Comparison of ENCODE assay signal across 24 cellular contexts in genomic region chr6:161108886-161109285, GRCh38.
DNase-seq lines count a peak whose midpoint lies in the region; ATAC-seq, FAIRE-seq and TF ChIP-seq lines count a peak whose summit lies in the region.
"Had no signal": no experiment of that assay in that cellular context is flagged by ENCODE, and none has a peak within 500 bp of the region (broad histone marks: within the 10 kb centered on the region; RNA-seq: fewer than 3 reads in every experiment).

No MANE protein-coding gene starts in this region.

- H3K27ac ChIP-seq in GM23338 (ENCODE audit: low read depth) (no peak overlapping the region), coronary artery (no peak overlapping the region)
- H3K27ac ChIP-seq: HL-60, Peyer's patch had no signal

- no peak for ATAC-seq in GM23338
- ATAC-seq in memory B cell (ENCODE audit: low read depth) = no peak

- H3K36me3 Mint-ChIP-seq in GM23338 (ENCODE audit: low read depth) = peaks cover 82% of the 10 kb centered on the region
- peaks cover 63% of the 10 kb centered on the region for H3K36me3 Mint-ChIP-seq in memory B cell

- H3K4me3 ChIP-seq in GM23338 (no peak overlapping the region), coronary artery (no peak overlapping the region)
- H3K4me3 ChIP-seq: Peyer's patch had no signal

- TF ChIP-seq CTCF in GM23338 (conservative IDR thresholded peaks at IDR 0.05; ENCODE audit: low read depth in 2 of 2) (no peak), coronary artery (IDR thresholded peaks at IDR 0.05) (no peak)

- no peaks in the 10 kb centered on the region for H3K79me2 ChIP-seq in GM23338 (replicated peaks; ENCODE audit: insufficient read depth)

- H3K4me2 ChIP-seq in GM23338 = no peak overlapping the region

- H4K20me1 ChIP-seq in GM23338 (replicated peaks; ENCODE audit: insufficient read depth) = no peaks in the 10 kb centered on the region; the same call in 1 of the 2 replicates

- H3K27me3 Mint-ChIP-seq in GM23338 (ENCODE audit: insufficient read depth, low read depth, poor library complexity) (peaks cover 4% of the 10 kb centered on the region), memory B cell (no peaks in the 10 kb centered on the region)

- H3K9me3 Mint-ChIP-seq in GM23338 = no peaks in the 10 kb centered on the region
- no peaks in the 10 kb centered on the region for H3K9me3 Mint-ChIP-seq in memory B cell
- H3K9me3 Mint-ChIP-seq: CD8-positive, alpha-beta memory T cell; H9; HFFc6; T-helper 1 cell treated with Interleukin-12 subunit alpha and Interleukin-12 subunit beta and Interleukin-4 antibody, amounts not matched to agents 30 μg/mL and 1 μg/mL, for 36 hours had no signal

- no peaks in the 10 kb centered on the region for H3F3A ChIP-seq in GM23338 (replicated peaks; ENCODE audit: low read depth)

- H3K4me1 Mint-ChIP-seq in GM23338 (no peaks in the 10 kb centered on the region), memory B cell (no peaks in the 10 kb centered on the region)
- H3K4me1 Mint-ChIP-seq: H9 had no signal

- H3K4me3 Mint-ChIP-seq in GM23338 (no peak overlapping the region), memory B cell (no peak overlapping the region)
- H3K4me3 Mint-ChIP-seq: CD8-positive, alpha-beta memory T cell; H9; HFFc6; T-helper 1 cell treated with Interleukin-12 subunit alpha and Interleukin-12 subunit beta and Interleukin-4 antibody, amounts not matched to agents 30 μg/mL and 1 μg/mL, for 36 hours had no signal

- DNase-seq in GM23338 (ENCODE audit: low spot score) (no peak), MV-4-11 (lab: John Stamatoyannopoulos, UW) (peak; percentile 96), SIG-M5 treated with dmso at 0.1 percent for 504 hours (lab: John Stamatoyannopoulos, UW; ENCODE audit: unreplicated experiment) (peak; percentile 89), memory B cell (ENCODE audit: low spot score in 2 of 2) (no peak), coronary artery (ENCODE audit: low spot score) (no peak), RCC 7860 (ENCODE audit: low spot score) (no peak), GM19238 (ENCODE audit: insufficient read length, low spot score) (no peak)
- no peak for DNase-seq in activated CD4-positive, alpha-beta T cell treated with anti-CD3 and anti-CD28 coated beads, Interleukin-2, amount 50 U/mL, for 1 hour
- DNase-seq: CD8-positive, alpha-beta memory T cell; H9; HFFc6; KBM-7; MM.1S; NCI-H1105 treated with DMSO at 0.1 percent for 48 hours; NCI-H1694; NCI-H2081; NCI-H446; NCI-H526 treated with DMSO at 0.1 percent for 48 hours; Peyer's patch had no signal

- no peak overlapping the region for H2AFZ ChIP-seq in GM23338

- H3K27me3 ChIP-seq in GM23338 (ENCODE audit: insufficient read depth) = no peaks in the 10 kb centered on the region
- H3K27me3 ChIP-seq: Peyer's patch had no signal

- FAIRE-seq in RCC 7860 (lab: Jason Lieb, UNC) = no peak
- FAIRE-seq: G401.6, GM12892, GM18507 had no signal

- H3K36me3 ChIP-seq in GM23338 (ENCODE audit: insufficient read depth) = peaks cover 37% of the 10 kb centered on the region

- H3K9me2 ChIP-seq in GM23338 (ENCODE audit: insufficient read depth) = no peaks in the 10 kb centered on the region

- H3K27ac Mint-ChIP-seq in GM23338 = peak overlapping the region; percentile 19; the same call in 1 of the 2 replicates
- peak overlapping the region; percentile 28 for H3K27ac Mint-ChIP-seq in memory B cell
- H3K27ac Mint-ChIP-seq: H9; HFFc6; T-helper 1 cell treated with Interleukin-12 subunit alpha and Interleukin-12 subunit beta and Interleukin-4 antibody, amounts not matched to agents 30 μg/mL and 1 μg/mL, for 36 hours had no signal

- H3K4me1 ChIP-seq in GM23338 (ENCODE audit: insufficient read depth) = no peaks in the 10 kb centered on the region
- H3K4me1 ChIP-seq: Peyer's patch had no signal

TF ChIP-seq in GM23338, 12 proteins besides CTCF, POLR2A, EP300 and RAD21 (continues in another document):
- TF ChIP-seq CREB1 (CRISPR knock-in tag; IDR thresholded peaks at IDR 0.05; ENCODE audit: low read depth) (no peak), EZH2phosphoT487 (IDR thresholded peaks at IDR 0.05; ENCODE audit: unreplicated experiment) (no peak), POLR2AphosphoS5 (IDR thresholded peaks at IDR 0.05; ENCODE audit: low read depth) (no peak), JUNB (IDR thresholded peaks at IDR 0.05; ENCODE audit: unreplicated experiment) (no peak), ZNF331 (CRISPR knock-in tag; IDR thresholded peaks at IDR 0.05; ENCODE audit: low read depth) (no peak), NANOG (IDR thresholded peaks at IDR 0.05; ENCODE audit: borderline replicate concordance) (no peak), ZNF462 (CRISPR knock-in tag; IDR thresholded peaks at IDR 0.05) (no peak), ETS1 (IDR thresholded peaks at IDR 0.05) (no peak), ZNF114 (CRISPR knock-in tag; IDR thresholded peaks at IDR 0.05) (no peak), STAT1 (IDR thresholded peaks at IDR 0.05; ENCODE audit: unreplicated experiment) (no peak), EZH2 (IDR thresholded peaks at IDR 0.05; ENCODE audit: low read depth, unreplicated experiment) (no peak)

Comparison
In these comparisons a context has a peak if more than half of its experiments do, and no peak if none do; other contexts are left out.
1. DNase-seq: peak in MV-4-11 (single experiment) and SIG-M5 treated with dmso at 0.1 percent for 504 hours (single experiment); none in GM23338 (single experiment), memory B cell (0 of 2), activated CD4-positive, alpha-beta T cell treated with anti-CD3 and anti-CD28 coated beads, Interleukin-2, amount 50 U/mL, for 1 hour (single experiment), coronary artery (single experiment), RCC 7860 (single experiment) and GM19238 (single experiment).